ENCODE assay signal across 8 cellular contexts in genomic region chr2:38315707-38316333, GRCh38.
DNase-seq lines count a peak whose midpoint lies in the region; TF ChIP-seq lines count a peak whose summit lies in the region.

No MANE protein-coding gene starts in this region.

- TF ChIP-seq CTCF in GM12865 (IDR thresholded peaks at IDR 0.05; ENCODE audit: insufficient read depth, low read depth, low read length, missing control alignments) (peak; percentile 62), astrocyte of the spinal cord (IDR thresholded peaks at IDR 0.05; ENCODE audit: low read depth, low read length) (peak; percentile 75), vagina (IDR thresholded peaks at IDR 0.05) (peak in 1 of 3 experiments; percentile 57)

- no peaks in the 10 kb centered on the region for H3K9me3 ChIP-seq in iPS DF 6.9 (ENCODE audit: control insufficient read depth, insufficient read depth, low read length)
- H3K9me3 ChIP-seq in vagina: no peaks in the 10 kb centered on the region

- intact Hi-C loops in vagina (cut with DNase I): no loop called here

- H3K27me3 ChIP-seq in iPS DF 6.9 (ENCODE audit: control insufficient read depth, insufficient read depth, low read length) (no peaks in the 10 kb centered on the region), vagina (no peaks in the 10 kb centered on the region)

- WGBS in iPS DF 6.9 (ENCODE audit: insufficient coverage, insufficient read length): no CpG with 5 or more reads among the region's 2 CpGs

- DNase-seq in AG20443 (ENCODE audit: low spot score): peak; percentile 46
- peak; percentile 52 for DNase-seq in GM12865 (ENCODE audit: low read depth)
- DNase-seq in NCI-H2171 (lab: John Stamatoyannopoulos, UW): peak; percentile 41
- DNase-seq in astrocyte of the spinal cord (ENCODE audit: low read depth, low spot score): peak; percentile 64
- DNase-seq in iPS DF 6.9 (ENCODE audit: low read depth, low spot score): peak; percentile 31
- DNase-seq in smooth muscle cell of the brain vasculature (ENCODE audit: low read depth, low spot score): peak; percentile 33
- no peak for DNase-seq in GOT3 (lab: John Stamatoyannopoulos, UW)
- DNase-seq in vagina (ENCODE audit: extremely low spot score in 2 of 2): no peak

- H3K4me1 ChIP-seq in iPS DF 6.9 (ENCODE audit: control insufficient read depth, insufficient read depth, low read length) (no peaks in the 10 kb centered on the region), vagina (no peaks in the 10 kb centered on the region)

- no peak overlapping the region for H3K27ac ChIP-seq in iPS DF 6.9 (ENCODE audit: low read length)
- H3K27ac ChIP-seq in vagina: no peak overlapping the region

- in situ Hi-C loops in astrocyte of the spinal cord (cut with HindIII; ENCODE audit: low sequenced_read_pairs): no loop called here

- TF ChIP-seq POLR2A in vagina (IDR thresholded peaks at IDR 0.05): no peak

- H3K4me3 ChIP-seq in GM12865 (ENCODE audit: low read depth, low read length): no peak overlapping the region
- H3K4me3 ChIP-seq in astrocyte of the spinal cord (ENCODE audit: low read depth, low read length): no peak overlapping the region
- H3K4me3 ChIP-seq in iPS DF 6.9 (ENCODE audit: low read length): no peak overlapping the region
- H3K4me3 ChIP-seq in vagina: no peak overlapping the region

- H3K36me3 ChIP-seq in iPS DF 6.9 (ENCODE audit: control insufficient read depth, insufficient read depth, low read length) (peaks cover 11% of the 10 kb centered on the region; the same call in 1 of the 2 replicates), vagina (peaks cover 0 to 45% of the 10 kb centered on the region in 2 donors)

Comparison
In these comparisons a context has a peak if more than half of its experiments do, and no peak if none do; other contexts are left out.
1. DNase-seq: peak in AG20443 (single experiment), GM12865 (single experiment), NCI-H2171 (single experiment), astrocyte of the spinal cord (single experiment), iPS DF 6.9 (single experiment) and smooth muscle cell of the brain vasculature (single experiment); none in GOT3 (single experiment) and vagina (0 of 2).